Comparison of ENCODE assay signal across 8 cellular contexts in genomic region chr6:150418825-150419594, GRCh38. TPM values are rescaled to one million over a fixed set of nuclear protein-coding genes. Genes with fewer than 3 reads are reported as not detected.
DNase-seq lines count a peak whose midpoint lies in the region; ATAC-seq and TF ChIP-seq lines count a peak whose summit lies in the region.

No MANE protein-coding gene starts in this region.

- no TSS peak for BruUV-seq in Panc1 (replicated peaks; lab: Mats Ljungman, UMichigan)

- peak overlapping the region; percentile 5; the same call in 1 of the 2 replicates for H3K4me3 ChIP-seq in HAP-1
- peak overlapping the region; percentile 16 to 30; a peak in 3 of 4 replicates for H3K4me3 ChIP-seq in Panc1 (ENCODE audit: low read depth in 2 of 2, low read length in 2 of 2)

- H3K4me3 Mint-ChIP-seq in activated naive CD4-positive, alpha-beta T cell treated with anti-CD3 and anti-CD28 coated beads for 36 hours = peak overlapping the region; percentile 59
- H3K4me3 Mint-ChIP-seq in osteocyte (ENCODE audit: unreplicated experiment) (peak overlapping the region; percentile 66), type B pancreatic cell (peak overlapping the region; percentile 71)

- CTCF ChIA-PET in Panc1 (lab: Charles Lee) = interaction anchor here (0.6 to 2.4 kb wide), 8 partner anchors 24 to 399 kb away, joined by 3 to 13 read pairs (median 3); no protein-coding TSS in a partner anchor
- CTCF ChIA-PET in activated naive CD4-positive, alpha-beta T cell treated with anti-CD3 and anti-CD28 coated beads for 36 hours (lab: Charles Lee) = interaction anchor here (0.5 to 4.2 kb wide), 24 partner anchors 11 to 917 kb away, joined by 3 to 56 read pairs (median 4); partner anchors contain the start of gene PLEKHG1

- peaks cover 2% of the 10 kb centered on the region for H3K36me3 Mint-ChIP-seq in activated naive CD4-positive, alpha-beta T cell treated with anti-CD3 and anti-CD28 coated beads for 36 hours (ENCODE audit: low read depth)
- H3K36me3 Mint-ChIP-seq in osteocyte (ENCODE audit: unreplicated experiment) (no peaks in the 10 kb centered on the region), type B pancreatic cell (no peaks in the 10 kb centered on the region)

- no peaks in the 10 kb centered on the region for H3K27me3 ChIP-seq in HAP-1 (ENCODE audit: low read depth)
- no peaks in the 10 kb centered on the region for H3K27me3 ChIP-seq in Panc1 (ENCODE audit: control insufficient read depth, insufficient read depth, low read length)

- H3K9me3 Mint-ChIP-seq in activated naive CD4-positive, alpha-beta T cell treated with anti-CD3 and anti-CD28 coated beads for 36 hours = peaks cover 4% of the 10 kb centered on the region
- H3K9me3 Mint-ChIP-seq in osteocyte (ENCODE audit: unreplicated experiment) = no peaks in the 10 kb centered on the region
- H3K9me3 Mint-ChIP-seq in type B pancreatic cell = no peaks in the 10 kb centered on the region

- ATAC-seq in Panc1 = peak; percentile 79

- POLR2A ChIA-PET in Panc1 (lab: Charles Lee) = no interaction called here

- TF ChIP-seq CTCF in C4-2B (conservative IDR thresholded peaks at IDR 0.05) = peak; percentile 56
- TF ChIP-seq CTCF in Panc1 (IDR thresholded peaks at IDR 0.05) = peak; percentile 75
- TF ChIP-seq CTCF in osteocyte (IDR thresholded peaks at IDR 0.05) = peak; percentile 71
- TF ChIP-seq CTCF in type B pancreatic cell (conservative IDR thresholded peaks at IDR 0.05) = peak; percentile 87

- intact Hi-C loops in Panc1 (cut with micrococcal nuclease; ENCODE audit: unreplicated experiment) = loop anchor here (1.0 to 5.0 kb wide), 4 partner anchors 182 to 396 kb away; no protein-coding TSS in a partner anchor
- intact Hi-C loops in activated naive CD4-positive, alpha-beta T cell treated with anti-CD3 and anti-CD28 coated beads for 36 hours (cut with micrococcal nuclease) = loop anchor here (1.0 to 2.0 kb wide), 8 partner anchors 72 to 906 kb away; partner anchors contain the start of gene PLEKHG1

- DNase-seq in HAP-1 (ENCODE audit: low spot score in 2 of 2) (peak; percentile 85 to 90), Panc1 (ENCODE audit: low read depth, low spot score) (no peak), germinal center (ENCODE audit: low spot score) (peak; percentile 74), osteocyte (ENCODE audit: extremely low spot score, unreplicated experiment) (peak; percentile 89), type B pancreatic cell (ENCODE audit: extremely low spot score, unreplicated experiment) (no peak), NCI-H1694 (lab: John Stamatoyannopoulos, UW) (no peak)
- DNase-seq in activated naive CD4-positive, alpha-beta T cell treated with anti-CD3 and anti-CD28 coated beads for 36 hours = peak; percentile 50

- peaks cover 23% of the 10 kb centered on the region for H3K4me1 ChIP-seq in HAP-1
- peaks cover 8% of the 10 kb centered on the region; the same call in 1 of the 2 replicates for H3K4me1 ChIP-seq in Panc1 (ENCODE audit: control insufficient read depth, insufficient read depth, low read length)

- peak overlapping the region; percentile 72 for H3K27ac Mint-ChIP-seq in activated naive CD4-positive, alpha-beta T cell treated with anti-CD3 and anti-CD28 coated beads for 36 hours
- peak overlapping the region; percentile 99 for H3K27ac Mint-ChIP-seq in osteocyte (ENCODE audit: unreplicated experiment)
- peak overlapping the region; percentile 73 for H3K27ac Mint-ChIP-seq in type B pancreatic cell

- H3K4me1 Mint-ChIP-seq in activated naive CD4-positive, alpha-beta T cell treated with anti-CD3 and anti-CD28 coated beads for 36 hours (ENCODE audit: low read depth) = peaks cover 24% of the 10 kb centered on the region
- peaks cover 26% of the 10 kb centered on the region for H3K4me1 Mint-ChIP-seq in osteocyte (ENCODE audit: unreplicated experiment)
- peaks cover 16% of the 10 kb centered on the region for H3K4me1 Mint-ChIP-seq in type B pancreatic cell (ENCODE audit: unreplicated experiment)

- H3K27me3 Mint-ChIP-seq in activated naive CD4-positive, alpha-beta T cell treated with anti-CD3 and anti-CD28 coated beads for 36 hours (ENCODE audit: low read depth) = peaks cover 13% of the 10 kb centered on the region
- H3K27me3 Mint-ChIP-seq in osteocyte (ENCODE audit: unreplicated experiment) (peaks cover 6% of the 10 kb centered on the region), type B pancreatic cell (peaks cover 20% of the 10 kb centered on the region)

- H3K27ac ChIP-seq in C4-2B = no peak overlapping the region
- 0 out of 2 replicates have a peak overlapping the region, but pooled peaks have one; percentile 44 for H3K27ac ChIP-seq in Panc1 (ENCODE audit: low read length)

- in situ Hi-C loops in HAP-1 (cut with MboI; ENCODE audit: low sequenced_read_pairs) = loop anchor here (5.0 kb wide), 1 partner anchor 393 kb away; no protein-coding TSS in a partner anchor
- in situ Hi-C loops in Panc1 (cut with HindIII; ENCODE audit: low pct_unique_long_range_greater_than_20kb, low sequenced_read_pairs) = no loop called here

- no peaks in the 10 kb centered on the region for H3K36me3 ChIP-seq in HAP-1 (replicated peaks)
- H3K36me3 ChIP-seq in Panc1 (ENCODE audit: control insufficient read depth, insufficient read depth, low read length) = no peaks in the 10 kb centered on the region

- H3K9me3 ChIP-seq in HAP-1 = 0 out of 2 replicates have a peak, but pooled peaks cover 4% of the 10 kb centered on the region
- H3K9me3 ChIP-seq in Panc1 (ENCODE audit: control insufficient read depth, insufficient read depth, low read depth, low read length) = no peaks in the 10 kb centered on the region

RNA-seq across cellular contexts. Expression of gene IYD, which starts 50.2 kb away (rescaled TPM):
- total RNA-seq in Panc1 (2021; ENCODE audit: unreplicated experiment) (0.03 TPM), osteocyte (not detected in 2 replicates), type B pancreatic cell (ENCODE audit: low replicate concordance) (0.24 and 0.69 TPM in 2 replicates)
- polyA plus RNA-seq in Panc1 (2012; ENCODE audit: insufficient read length) = not detected
- total RNA-seq in activated naive CD4-positive, alpha-beta T cell treated with anti-CD3 and anti-CD28 coated beads for 36 hours = not detected

Comparison
In these comparisons a context has a peak if more than half of its experiments do, and no peak if none do; other contexts are left out.
1. DNase-seq: peak in HAP-1 (2 of 2), activated naive CD4-positive, alpha-beta T cell treated with anti-CD3 and anti-CD28 coated beads for 36 hours (single experiment), germinal center (single experiment) and osteocyte (single experiment); none in Panc1 (single experiment), type B pancreatic cell (single experiment) and NCI-H1694 (single experiment).
2. Peak in every context shown above with its lines, with median percentiles within 50 percentile points of each other: CTCF ChIP-seq, H3K27ac Mint-ChIP-seq and H3K4me3 Mint-ChIP-seq.